ENCODE assay signal across 24 cellular contexts in the genomic region with DNA sequence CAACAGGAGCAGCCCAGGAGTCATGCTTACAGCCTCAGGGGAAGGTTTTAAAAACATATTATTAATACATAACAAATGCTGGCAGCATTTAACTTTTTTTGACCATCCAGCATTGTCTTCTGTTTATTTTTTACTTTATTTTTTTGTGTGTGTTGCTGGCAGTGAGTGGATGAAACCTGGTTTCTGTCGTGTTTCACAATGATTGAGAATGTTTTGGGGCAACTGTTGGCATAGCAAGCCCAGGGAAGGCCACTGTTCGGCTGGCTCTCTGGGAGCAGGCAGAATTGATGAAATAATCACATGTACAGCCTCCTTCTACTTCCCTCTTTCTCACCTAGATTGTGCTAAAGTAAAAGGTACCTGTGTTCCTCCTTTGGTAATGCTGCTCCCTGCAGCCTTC.
DNase-seq lines count a peak whose midpoint lies in the region; ATAC-seq and TF ChIP-seq lines count a peak whose summit lies in the region.
"Had no signal": no experiment of that assay in that cellular context is flagged by ENCODE, and none has a peak within 500 bp of the region (broad histone marks: within the 10 kb centered on the region; RNA-seq: fewer than 3 reads in every experiment).

No MANE protein-coding gene starts in this region.

- ATAC-seq in SK-N-SH treated with all-trans-retinoic acid at 6 μM for 48 hours (peak; percentile 68), psoas muscle (no peak), GM18909 (IDR thresholded peaks at IDR 0.05; ENCODE audit: poor library complexity, unreplicated experiment) (no peak), GM18511 (IDR thresholded peaks at IDR 0.05; ENCODE audit: unreplicated experiment) (no peak)
- ATAC-seq: GM23338; left colon; naive thymus-derived CD4-positive, alpha-beta T cell; WTC11 had no signal

- no peak overlapping the region for H3K27ac ChIP-seq in SK-N-SH (ENCODE audit: low read depth in 2 of 2, low read length in 1 of 2)
- peak overlapping the region; percentile 74 for H3K27ac ChIP-seq in psoas muscle
- H3K27ac ChIP-seq: right atrium auricular region had no signal

- no peaks in the 10 kb centered on the region for H3F3A ChIP-seq in SK-N-SH (replicated peaks; ENCODE audit: insufficient read depth)

- intact Hi-C loops in psoas muscle (cut with DNase I): no loop called here

- H3K9me3 ChIP-seq in SK-N-SH (no peaks in the 10 kb centered on the region), psoas muscle (no peaks in the 10 kb centered on the region)
- H3K9me3 ChIP-seq: MG63, right atrium auricular region had no signal

- CTCF ChIA-PET in SK-N-SH (lab: Yijun Ruan, JAX): no interaction called here

- no peak for TF ChIP-seq EP300 in SK-N-SH (IDR thresholded peaks at IDR 0.05; ENCODE audit: borderline replicate concordance in 1 of 2, low read depth in 1 of 2, low read length in 1 of 2)

- no peak overlapping the region for H3K4me3 ChIP-seq in SK-N-SH (ENCODE audit: low read depth in 2 of 2, low read length in 1 of 2)
- H3K4me3 ChIP-seq in psoas muscle: no peak overlapping the region
- H3K4me3 ChIP-seq: GM23338, MG63, right atrium auricular region had no signal

- no peak for TF ChIP-seq CTCF in SK-N-SH (IDR thresholded peaks at IDR 0.05)
- TF ChIP-seq CTCF in psoas muscle (IDR thresholded peaks at IDR 0.05): no peak
- TF ChIP-seq CTCF in GM13976 (IDR thresholded peaks at IDR 0.05; ENCODE audit: borderline replicate concordance, control extremely low read depth, extremely low read depth, insufficient read depth, missing control alignments): no peak

- H3K36me3 ChIP-seq in SK-N-SH (replicated peaks in 1 of 2; ENCODE audit: control insufficient read depth in 1 of 2, insufficient read depth in 2 of 2, low read length in 1 of 2): no peaks in the 10 kb centered on the region
- H3K36me3 ChIP-seq in psoas muscle (ENCODE audit: insufficient read depth in 1 of 2, low read depth in 1 of 2): peaks cover 0 to 22% of the 10 kb centered on the region in 2 donors
- H3K36me3 ChIP-seq: MG63, right atrium auricular region had no signal

- POLR2A ChIA-PET in SK-N-SH (lab: Yijun Ruan, JAX): no interaction called here

- no peaks in the 10 kb centered on the region for H3K9me2 ChIP-seq in SK-N-SH

- H2AFZ ChIP-seq in SK-N-SH (ENCODE audit: low read depth): no peak overlapping the region
- H2AFZ ChIP-seq: GM23338 had no signal

- no peak overlapping the region for H3K4me2 ChIP-seq in SK-N-SH
- H3K4me2 ChIP-seq: GM23338 had no signal

- no peak overlapping the region for H3K9ac ChIP-seq in SK-N-SH

- H3K4me1 ChIP-seq in SK-N-SH (ENCODE audit: control insufficient read depth in 1 of 2, insufficient read depth in 2 of 2, low read depth in 1 of 2, low read length in 1 of 2) (peaks cover 0 to 3% of the 10 kb centered on the region in 2 experiments; a peak in 1 of 4 replicates), psoas muscle (peaks cover 44% of the 10 kb centered on the region)

- in situ Hi-C loops in GM13976 (cut with MboI; ENCODE audit: low sequenced_read_pairs, unreplicated experiment): no loop called here

- no peak for TF ChIP-seq RAD21 in SK-N-SH (IDR thresholded peaks at IDR 0.05; ENCODE audit: low read length)

- H3K79me2 ChIP-seq in SK-N-SH (ENCODE audit: insufficient read depth): no peaks in the 10 kb centered on the region

- H4K20me1 ChIP-seq in SK-N-SH (ENCODE audit: insufficient read depth): no peaks in the 10 kb centered on the region

- DNase-seq in SK-N-SH: no peak
- peak; percentile 43 for DNase-seq in dedifferentiated amniotic fluid mesenchymal stem cell (ENCODE audit: extremely low spot score)
- DNase-seq in psoas muscle: no peak
- DNase-seq in T-helper 9 cell: no peak
- no peak for DNase-seq in GM13976 (ENCODE audit: low spot score)
- DNase-seq: activated naive CD4-positive, alpha-beta T cell treated with anti-CD3 and anti-CD28 coated beads, Interleukin-2, amount 50 U/mL, for 16 hours; anterior cingulate cortex; C1 segment of cervical spinal cord; HFFc6; left colon; MG63; naive thymus-derived CD4-positive, alpha-beta T cell; NCI-H2029 treated with DMSO at 0.1 percent for 48 hours; NCI-H345; NCI-H82; stimulated activated CD4-positive, alpha-beta T cell treated with anti-CD3 and anti-CD28 coated beads, Interleukin-12 subunit alpha, Interleukin-12 subunit beta, amount 100 ng/mL, for 4 hours; stimulated activated CD4-positive, alpha-beta T cell treated with anti-CD3 and anti-CD28 coated beads, Interleukin-4, amount 100 ng/mL, for 4 hours; stimulated activated naive CD4-positive, alpha-beta T cell treated with Interleukin-2 at 50 U/mL for 16 hours had no signal

- 79% methylated on average over 2 of the region's 2 CpGs for WGBS in SK-N-SH (ENCODE audit: low lambda C conversion rate)
- WGBS in psoas muscle, 3 donors: 53 to 59% (median 56%) methylated on average over 2 of the region's 2 CpGs

- H3K27me3 ChIP-seq in SK-N-SH (ENCODE audit: insufficient read depth) (no peaks in the 10 kb centered on the region), psoas muscle (ENCODE audit: insufficient read depth in 3 of 3, low read length in 2 of 3) (no peaks in the 10 kb centered on the region)
- H3K27me3 ChIP-seq: MG63, right atrium auricular region had no signal

TF ChIP-seq in SK-N-SH treated with all-trans-retinoic acid at 6 μM for 48 hours, 23 proteins besides CTCF, POLR2A, EP300 and RAD21 (continues in another document):
- TF ChIP-seq CSDC2 (CRISPR knock-in tag; IDR thresholded peaks at IDR 0.05) (no peak), ZFP3 (CRISPR knock-in tag; IDR thresholded peaks at IDR 0.05) (no peak), RARB (CRISPR knock-in tag; IDR thresholded peaks at IDR 0.05) (no peak), TCF4 (CRISPR knock-in tag; IDR thresholded peaks at IDR 0.05; ENCODE audit: borderline replicate concordance) (no peak), TOX (CRISPR knock-in tag; IDR thresholded peaks at IDR 0.05; ENCODE audit: borderline replicate concordance) (no peak), CSRNP3 (CRISPR knock-in tag; IDR thresholded peaks at IDR 0.05) (no peak), OSR1 (CRISPR knock-in tag; IDR thresholded peaks at IDR 0.05) (no peak), ZFP30 (CRISPR knock-in tag; IDR thresholded peaks at IDR 0.05) (no peak), GLIS3 (CRISPR knock-in tag; IDR thresholded peaks at IDR 0.05) (no peak), ESRRG (CRISPR knock-in tag; IDR thresholded peaks at IDR 0.05) (no peak), SNAI2 (CRISPR knock-in tag; IDR thresholded peaks at IDR 0.05) (no peak), BACH2 (CRISPR knock-in tag; IDR thresholded peaks at IDR 0.05; ENCODE audit: borderline replicate concordance) (no peak), ISL1 (CRISPR knock-in tag; IDR thresholded peaks at IDR 0.05) (no peak), ZNF70 (CRISPR knock-in tag; IDR thresholded peaks at IDR 0.05) (no peak)

TF ChIP-seq in SK-N-SH, 30 proteins besides CTCF, POLR2A, EP300 and RAD21:
- TF ChIP-seq, protein P1, sequence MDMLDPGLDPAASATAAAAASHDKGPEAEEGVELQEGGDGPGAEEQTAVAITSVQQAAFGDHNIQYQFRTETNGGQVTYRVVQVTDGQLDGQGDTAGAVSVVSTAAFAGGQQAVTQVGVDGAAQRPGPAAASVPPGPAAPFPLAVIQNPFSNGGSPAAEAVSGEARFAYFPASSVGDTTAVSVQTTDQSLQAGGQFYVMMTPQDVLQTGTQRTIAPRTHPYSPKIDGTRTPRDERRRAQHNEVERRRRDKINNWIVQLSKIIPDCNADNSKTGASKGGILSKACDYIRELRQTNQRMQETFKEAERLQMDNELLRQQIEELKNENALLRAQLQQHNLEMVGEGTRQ (IDR thresholded peaks at IDR 0.05; ENCODE audit: borderline replicate concordance, low read depth, low read length): no peak
- TF ChIP-seq FOXM1 (IDR thresholded peaks at IDR 0.05; ENCODE audit: low read depth): no peak
- no peak for TF ChIP-seq ZBTB33 (IDR thresholded peaks at IDR 0.05; ENCODE audit: borderline replicate concordance, low read depth)
